Comparison of ENCODE assay signal across 12 cellular contexts in genomic region chr6:126919947-126920346, GRCh38.
DNase-seq lines count a peak whose midpoint lies in the region; ATAC-seq and TF ChIP-seq lines count a peak whose summit lies in the region.
"Had no signal": no experiment of that assay in that cellular context is flagged by ENCODE, and none has a peak within 500 bp of the region (broad histone marks: within the 10 kb centered on the region; RNA-seq: fewer than 3 reads in every experiment).

No MANE protein-coding gene starts in this region.

- DNase-seq in DMS53 (lab: John Stamatoyannopoulos, UW) (peak; percentile 14), DMS53 treated with DMSO at 0.1 percent for 48 hours (lab: John Stamatoyannopoulos, UW; ENCODE audit: unreplicated experiment) (no peak), amniotic stem cell (lab: John Stamatoyannopoulos, UW) (peak; percentile 86), foreskin fibroblast (peak; percentile 94 to 95), stromal cell of bone marrow (ENCODE audit: low read depth) (peak; percentile 94), NCI-H128 (lab: John Stamatoyannopoulos, UW; ENCODE audit: unreplicated experiment) (no peak), NCI-H146 treated with DMSO at 0.1 percent for 48 hours (lab: John Stamatoyannopoulos, UW; ENCODE audit: unreplicated experiment) (no peak), lower lobe of right lung (no peak)
- DNase-seq: hypothalamus, NCI-H1436 treated with DMSO at 0.1 percent for 48 hours had no signal

- TF ChIP-seq CTCF in foreskin fibroblast (IDR thresholded peaks at IDR 0.05; ENCODE audit: low read depth, low read length): no peak
- no peak for TF ChIP-seq CTCF in lower lobe of right lung (IDR thresholded peaks at IDR 0.05)

- H3K27ac ChIP-seq in lower lobe of right lung: no peak overlapping the region
- H3K27ac ChIP-seq: 22Rv1, suprapubic skin had no signal

- intact Hi-C loops in lower lobe of right lung (cut with DNase I): no loop called here

- no peaks in the 10 kb centered on the region for H3K9me3 ChIP-seq in lower lobe of right lung
- H3K9me3 ChIP-seq: suprapubic skin had no signal

- H3K27me3 ChIP-seq in lower lobe of right lung (ENCODE audit: low read depth): no peaks in the 10 kb centered on the region
- H3K27me3 ChIP-seq: suprapubic skin had no signal

- H3K4me3 ChIP-seq in foreskin fibroblast (ENCODE audit: low read depth in 1 of 2, low read length in 2 of 2) (no peak overlapping the region), lower lobe of right lung (no peak overlapping the region)
- H3K4me3 ChIP-seq: suprapubic skin had no signal

- no peak for ATAC-seq in lower lobe of right lung

- no peaks in the 10 kb centered on the region for H3K4me1 ChIP-seq in lower lobe of right lung
- H3K4me1 ChIP-seq: suprapubic skin had no signal

- H3K36me3 ChIP-seq in lower lobe of right lung: no peaks in the 10 kb centered on the region
- H3K36me3 ChIP-seq: suprapubic skin had no signal

Comparison
In these comparisons a context has a peak if more than half of its experiments do, and no peak if none do; other contexts are left out.
1. DNase-seq: peak in DMS53 (single experiment), amniotic stem cell (single experiment), foreskin fibroblast (2 of 2) and stromal cell of bone marrow (single experiment); none in DMS53 treated with DMSO at 0.1 percent for 48 hours (single experiment), NCI-H128 (single experiment), NCI-H146 treated with DMSO at 0.1 percent for 48 hours (single experiment) and lower lobe of right lung (single experiment).